ENCODE assay signal across 1 cellular context in genomic region chr12:56645717-56646446, GRCh38.
TF ChIP-seq lines count a peak whose summit lies in the region.

Gene ATP5F1B, minus strand, starts transcription at chr12:56645984. Its CDS starts 21 bp downstream, at chr12:56645963.

TF ChIP-seq in K562, 482 proteins besides CTCF, POLR2A, EP300 and RAD21 (continued from another document and continues in another):
- TF ChIP-seq CAMTA2 (CRISPR knock-in tag; conservative IDR thresholded peaks at IDR 0.05) = 0 out of 2 replicates have a peak, but pooled peaks have one; percentile 27
- peak; percentile 59; the same call in 1 of the 2 replicates for TF ChIP-seq L3MBTL2 (IDR thresholded peaks at IDR 0.05)
- TF ChIP-seq STAG1 (CRISPR knock-in tag; IDR thresholded peaks at IDR 0.05; ENCODE audit: borderline replicate concordance) = peak; percentile 50; the same call in 1 of the 2 replicates
- no peak for TF ChIP-seq SREBF2 (CRISPR knock-in tag; IDR thresholded peaks at IDR 0.05)
- TF ChIP-seq, protein P1, sequence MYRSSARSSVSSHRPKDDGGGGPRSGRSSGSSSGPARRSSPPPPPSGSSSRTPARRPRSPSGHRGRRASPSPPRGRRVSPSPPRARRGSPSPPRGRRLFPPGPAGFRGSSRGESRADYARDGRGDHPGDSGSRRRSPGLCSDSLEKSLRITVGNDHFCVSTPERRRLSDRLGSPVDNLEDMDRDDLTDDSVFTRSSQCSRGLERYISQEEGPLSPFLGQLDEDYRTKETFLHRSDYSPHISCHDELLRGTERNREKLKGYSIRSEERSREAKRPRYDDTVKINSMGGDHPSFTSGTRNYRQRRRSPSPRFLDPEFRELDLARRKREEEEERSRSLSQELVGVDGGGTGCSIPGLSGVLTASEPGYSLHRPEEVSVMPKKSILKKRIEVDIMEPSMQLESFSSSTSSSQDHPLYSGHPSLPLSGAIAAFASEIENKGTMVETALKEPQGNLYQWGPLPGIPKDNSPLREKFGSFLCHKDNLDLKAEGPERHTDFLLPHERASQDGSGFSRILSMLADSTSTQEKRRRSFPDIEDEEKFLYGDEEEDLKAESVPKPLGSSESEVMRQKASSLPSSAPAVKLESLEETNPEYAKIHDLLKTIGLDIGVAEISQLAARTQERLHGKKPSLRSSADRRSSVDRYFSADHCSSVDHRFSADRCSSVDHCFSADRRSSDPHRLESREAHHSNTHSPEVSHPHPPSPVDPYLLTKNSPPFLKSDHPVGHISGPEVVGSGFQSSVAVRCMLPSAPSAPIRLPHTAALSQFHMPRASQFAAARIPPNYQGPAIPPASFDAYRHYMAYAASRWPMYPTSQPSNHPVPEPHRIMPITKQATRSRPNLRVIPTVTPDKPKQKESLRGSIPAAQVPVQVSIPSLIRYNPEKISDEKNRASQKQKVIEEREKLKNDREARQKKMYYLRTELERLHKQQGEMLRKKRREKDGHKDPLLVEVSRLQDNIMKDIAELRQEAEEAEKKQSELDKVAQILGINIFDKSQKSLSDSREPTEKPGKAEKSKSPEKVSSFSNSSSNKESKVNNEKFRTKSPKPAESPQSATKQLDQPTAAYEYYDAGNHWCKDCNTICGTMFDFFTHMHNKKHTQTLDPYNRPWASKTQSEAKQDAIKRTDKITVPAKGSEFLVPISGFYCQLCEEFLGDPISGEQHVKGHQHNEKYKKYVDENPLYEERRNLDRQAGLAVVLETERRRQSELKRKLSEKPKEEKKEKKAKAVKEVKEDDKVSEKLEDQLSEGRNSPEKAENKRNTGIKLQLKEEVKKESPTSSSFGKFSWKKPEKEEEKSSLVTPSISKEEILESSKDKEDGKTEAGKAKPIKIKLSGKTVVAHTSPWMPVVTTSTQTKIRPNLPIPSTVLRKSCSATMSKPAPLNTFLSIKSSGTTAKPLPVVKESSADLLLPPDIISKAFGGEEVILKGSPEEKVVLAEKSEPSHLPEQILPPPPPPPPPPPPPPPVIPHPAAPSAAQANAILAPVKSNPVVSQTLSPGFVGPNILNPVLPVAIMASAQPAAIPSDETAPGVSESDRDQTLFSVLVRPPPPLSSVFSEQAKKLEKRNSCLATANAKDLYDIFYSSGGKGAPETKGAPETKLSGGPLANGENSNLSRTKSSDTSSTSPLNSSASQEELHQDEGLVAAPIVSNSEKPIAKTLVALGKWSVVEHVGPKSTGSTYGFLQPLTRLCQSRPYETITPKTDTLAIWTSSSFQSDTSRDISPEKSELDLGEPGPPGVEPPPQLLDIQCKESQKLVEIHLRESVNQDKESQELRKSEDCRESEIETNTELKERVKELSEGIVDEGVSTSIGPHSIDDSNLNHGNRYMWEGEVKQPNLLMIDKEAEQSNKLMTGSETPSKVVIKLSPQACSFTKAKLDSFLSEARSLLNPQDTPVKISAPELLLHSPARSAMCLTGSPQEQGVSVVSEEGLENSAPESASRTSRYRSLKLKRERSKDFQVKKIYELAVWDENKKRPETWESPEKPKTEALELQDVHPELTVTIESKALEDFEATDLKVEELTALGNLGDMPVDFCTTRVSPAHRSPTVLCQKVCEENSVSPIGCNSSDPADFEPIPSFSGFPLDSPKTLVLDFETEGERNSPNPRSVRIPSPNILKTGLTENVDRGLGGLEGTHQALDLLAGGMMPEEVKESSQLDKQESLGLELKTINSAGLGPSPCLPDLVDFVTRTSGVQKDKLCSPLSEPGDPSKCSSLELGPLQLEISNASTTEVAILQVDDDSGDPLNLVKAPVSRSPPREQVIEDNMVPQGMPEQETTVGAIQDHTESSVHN (IDR thresholded peaks at IDR 0.05; ENCODE audit: borderline replicate concordance in 1 of 2, low read depth in 1 of 2) = no peak
- no peak for TF ChIP-seq ARHGAP35 (IDR thresholded peaks at IDR 0.05; ENCODE audit: partially characterized antibody)
- no peak for TF ChIP-seq RBM34 (IDR thresholded peaks at IDR 0.05; ENCODE audit: borderline replicate concordance, insufficient read depth, low read length)
- TF ChIP-seq, protein P2, sequence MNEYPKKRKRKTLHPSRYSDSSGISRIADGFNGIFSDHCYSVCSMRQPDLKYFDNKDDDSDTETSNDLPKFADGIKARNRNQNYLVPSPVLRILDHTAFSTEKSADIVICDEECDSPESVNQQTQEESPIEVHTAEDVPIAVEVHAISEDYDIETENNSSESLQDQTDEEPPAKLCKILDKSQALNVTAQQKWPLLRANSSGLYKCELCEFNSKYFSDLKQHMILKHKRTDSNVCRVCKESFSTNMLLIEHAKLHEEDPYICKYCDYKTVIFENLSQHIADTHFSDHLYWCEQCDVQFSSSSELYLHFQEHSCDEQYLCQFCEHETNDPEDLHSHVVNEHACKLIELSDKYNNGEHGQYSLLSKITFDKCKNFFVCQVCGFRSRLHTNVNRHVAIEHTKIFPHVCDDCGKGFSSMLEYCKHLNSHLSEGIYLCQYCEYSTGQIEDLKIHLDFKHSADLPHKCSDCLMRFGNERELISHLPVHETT (CRISPR knock-in tag; conservative IDR thresholded peaks at IDR 0.05 in 1 of 2, IDR thresholded peaks at IDR 0.05 in 1 of 2) = no peak
- TF ChIP-seq, protein P3, sequence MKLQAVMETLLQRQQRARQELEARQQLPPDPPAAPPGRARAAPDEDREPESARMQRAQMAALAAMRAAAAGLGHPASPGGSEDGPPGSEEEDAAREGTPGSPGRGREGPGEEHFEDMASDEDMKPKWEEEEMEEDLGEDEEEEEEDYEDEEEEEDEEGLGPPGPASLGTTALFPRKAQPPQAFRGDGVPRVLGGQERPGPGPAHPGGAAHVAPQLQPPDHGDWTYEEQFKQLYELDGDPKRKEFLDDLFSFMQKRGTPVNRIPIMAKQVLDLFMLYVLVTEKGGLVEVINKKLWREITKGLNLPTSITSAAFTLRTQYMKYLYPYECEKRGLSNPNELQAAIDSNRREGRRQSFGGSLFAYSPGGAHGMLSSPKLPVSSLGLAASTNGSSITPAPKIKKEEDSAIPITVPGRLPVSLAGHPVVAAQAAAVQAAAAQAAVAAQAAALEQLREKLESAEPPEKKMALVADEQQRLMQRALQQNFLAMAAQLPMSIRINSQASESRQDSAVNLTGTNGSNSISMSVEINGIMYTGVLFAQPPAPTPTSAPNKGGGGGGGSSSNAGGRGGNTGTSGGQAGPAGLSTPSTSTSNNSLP (IDR thresholded peaks at IDR 0.05; ENCODE audit: borderline replicate concordance, low read depth, low read length) = peak; percentile 98
- TF ChIP-seq RBM25 (IDR thresholded peaks at IDR 0.05; ENCODE audit: low read depth, low read length, severe bottlenecking) = peak; percentile 97
- no peak for TF ChIP-seq MBD1 (CRISPR knock-in tag; IDR thresholded peaks at IDR 0.05)
- peak; percentile 98 for TF ChIP-seq ESRRA (IDR thresholded peaks at IDR 0.05; ENCODE audit: borderline replicate concordance, low read depth)
- TF ChIP-seq MECOM (CRISPR knock-in tag; IDR thresholded peaks at IDR 0.05) = no peak
- TF ChIP-seq ZNF407 (IDR thresholded peaks at IDR 0.05; ENCODE audit: low read depth) = no peak
- TF ChIP-seq NFRKB (IDR thresholded peaks at IDR 0.05; ENCODE audit: low read depth) = peak; percentile 91
- peak in 1 of 2 experiments; percentile 48; a peak in 1 of 4 replicates for TF ChIP-seq ETV6 (IDR thresholded peaks at IDR 0.05; ENCODE audit: borderline replicate concordance in 1 of 2, low read depth in 2 of 2, low read length in 1 of 2)
- peak; percentile 73; the same call in 1 of the 2 replicates for TF ChIP-seq ETV6 (CRISPR knock-in tag; IDR thresholded peaks at IDR 0.05; ENCODE audit: borderline replicate concordance)
- no peak for TF ChIP-seq ESRRB (CRISPR knock-in tag; IDR thresholded peaks at IDR 0.05; ENCODE audit: borderline replicate concordance)
- peak; percentile 78 for TF ChIP-seq GABPB1 (CRISPR knock-in tag; IDR thresholded peaks at IDR 0.05)
- no peak for TF ChIP-seq ZBTB8A (IDR thresholded peaks at IDR 0.05; ENCODE audit: partially characterized antibody)
- TF ChIP-seq BMI1 (IDR thresholded peaks at IDR 0.05; ENCODE audit: low read length) = no peak
- no peak for TF ChIP-seq HMGXB4 (CRISPR knock-in tag; IDR thresholded peaks at IDR 0.05)
- TF ChIP-seq NR4A1 (CRISPR knock-in tag; IDR thresholded peaks at IDR 0.05) = no peak
- TF ChIP-seq NR4A1 (tag; IDR thresholded peaks at IDR 0.05) = peak; percentile 45; the same call in 1 of the 2 replicates
- TF ChIP-seq, protein P4, sequence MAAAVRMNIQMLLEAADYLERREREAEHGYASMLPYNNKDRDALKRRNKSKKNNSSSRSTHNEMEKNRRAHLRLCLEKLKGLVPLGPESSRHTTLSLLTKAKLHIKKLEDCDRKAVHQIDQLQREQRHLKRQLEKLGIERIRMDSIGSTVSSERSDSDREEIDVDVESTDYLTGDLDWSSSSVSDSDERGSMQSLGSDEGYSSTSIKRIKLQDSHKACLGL (CRISPR knock-in tag; IDR thresholded peaks at IDR 0.05; ENCODE audit: borderline replicate concordance, poor library complexity, severe bottlenecking) = no peak
- no peak for TF ChIP-seq GATA2 (CRISPR knock-in tag; IDR thresholded peaks at IDR 0.05)
- TF ChIP-seq FOXP1 (CRISPR knock-in tag; IDR thresholded peaks at IDR 0.05) = peak; percentile 63
- no peak for TF ChIP-seq DNMT1 (IDR thresholded peaks at IDR 0.05)
- TF ChIP-seq NEUROD1 (IDR thresholded peaks at IDR 0.05; ENCODE audit: borderline replicate concordance, low read depth, low read length, partially characterized antibody) = peak; percentile 100
- no peak for TF ChIP-seq FOXJ2 (tag; IDR thresholded peaks at IDR 0.05)
- no peak for TF ChIP-seq TAL1 (IDR thresholded peaks at IDR 0.05)
- 0 out of 2 replicates have a peak, but pooled peaks have one; percentile 44 for TF ChIP-seq E2F3 (CRISPR knock-in tag; IDR thresholded peaks at IDR 0.05)
- TF ChIP-seq DACH1 (IDR thresholded peaks at IDR 0.05; ENCODE audit: partially characterized antibody) = no peak
- no peak for TF ChIP-seq ILK (tag; IDR thresholded peaks at IDR 0.05; ENCODE audit: borderline replicate concordance, low read depth)
- no peak for TF ChIP-seq NCOA6 (IDR thresholded peaks at IDR 0.05)
- no peak for TF ChIP-seq GATAD2B (IDR thresholded peaks at IDR 0.05; ENCODE audit: borderline replicate concordance)
